1 cellular context compared by ENCODE assay signal in the genomic region with DNA sequence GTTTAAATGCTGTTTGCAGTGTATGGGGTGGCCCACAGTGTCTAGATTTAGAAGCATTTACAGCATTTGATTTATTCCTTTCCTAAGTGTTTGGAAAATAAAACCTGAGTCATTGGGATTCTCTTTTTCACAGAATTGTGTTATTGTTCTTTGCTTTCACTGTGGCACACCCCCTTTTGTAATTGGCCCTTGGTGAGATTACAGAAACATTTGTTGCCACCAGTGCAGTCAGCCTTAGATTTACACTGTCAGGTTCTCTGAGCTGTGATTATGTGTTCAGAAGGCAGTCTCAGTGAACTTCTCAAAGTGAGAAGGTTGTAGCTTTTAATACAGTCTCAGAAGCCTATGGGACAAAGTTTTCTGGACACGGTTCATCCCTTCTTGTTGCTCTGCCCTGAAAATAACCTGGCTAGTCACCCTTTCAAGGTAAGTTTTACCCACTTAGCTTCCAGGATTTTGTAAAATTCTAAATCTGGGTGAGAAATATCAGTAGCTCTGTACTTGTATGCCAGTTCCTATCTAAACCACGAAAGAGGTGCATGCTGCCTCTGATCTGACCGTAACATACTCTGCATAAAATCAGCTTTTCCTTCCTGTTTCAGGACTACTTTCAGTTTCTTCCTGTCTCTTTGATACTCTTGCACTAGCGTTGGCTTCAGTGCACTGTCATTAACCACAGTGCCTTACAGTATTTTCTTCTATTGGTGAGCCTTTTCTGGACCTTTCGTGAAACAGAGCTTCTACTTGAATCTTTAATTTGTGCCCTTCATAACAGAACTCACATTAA.
TF ChIP-seq lines count a peak whose summit lies in the region.

No MANE protein-coding gene starts in this region.

TF ChIP-seq in SK-N-SH, 30 proteins besides CTCF, POLR2A, EP300 and RAD21 (continued from another document):
- no peak for TF ChIP-seq EZH2phosphoT487 (IDR thresholded peaks at IDR 0.05; ENCODE audit: borderline replicate concordance, low read depth)
